In the genomic region with DNA sequence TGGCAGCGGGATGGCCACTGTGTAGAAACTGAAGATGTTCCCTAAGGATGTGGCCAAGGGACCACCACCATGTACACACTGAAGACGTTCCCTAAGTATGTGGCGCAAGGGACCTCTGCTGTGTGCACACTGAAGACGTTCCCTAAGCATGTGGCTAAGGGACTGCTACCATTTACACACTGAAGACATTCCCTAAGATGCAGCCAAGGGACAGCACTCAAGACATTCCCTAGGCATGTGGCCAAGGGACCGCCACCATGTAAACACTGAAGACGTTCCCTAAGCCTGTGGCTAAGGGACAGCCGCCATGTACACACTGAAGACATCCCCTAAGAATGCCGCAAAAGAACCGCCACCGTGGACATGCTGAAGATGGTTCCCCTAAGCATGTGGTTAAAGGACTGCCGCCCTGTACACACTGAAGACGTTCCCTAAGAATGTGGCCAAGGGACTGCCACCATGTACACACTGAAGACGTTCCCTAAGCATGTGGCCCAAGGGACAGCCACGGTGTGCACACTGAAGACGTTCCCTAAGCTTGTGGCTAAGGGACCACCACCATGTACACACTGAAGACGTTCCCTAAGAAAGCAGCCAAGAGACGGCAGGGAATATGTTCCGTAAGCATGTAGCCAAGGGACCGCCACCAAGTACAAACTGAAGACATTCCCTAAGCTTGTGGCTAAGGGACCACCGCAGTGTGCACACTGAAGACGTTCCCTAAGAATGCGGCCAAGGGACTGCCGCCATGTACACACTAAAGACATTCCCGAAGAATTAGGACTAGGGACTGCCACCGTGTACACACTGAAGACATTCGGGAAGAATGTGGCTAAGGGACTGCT, we compare ENCODE assay signal across 1 cellular context.
A peak's percentile ranks its signal among the peaks of the same experiment; 100 is the strongest.
TF ChIP-seq lines count a peak whose summit lies in the region.

No MANE protein-coding gene starts in this region.

TF ChIP-seq in Ishikawa, 13 proteins besides CTCF, POLR2A, EP300 and RAD21 (continued from another document):
- TF ChIP-seq FOXM1 (IDR thresholded peaks at IDR 0.05; ENCODE audit: borderline replicate concordance, low read depth) (no peak), CEBPB (IDR thresholded peaks at IDR 0.05) (0 out of 2 replicates have a peak, but pooled peaks have one; percentile 10), TEAD4 (IDR thresholded peaks at IDR 0.05) (peak; percentile 46; the same call in 1 of the 2 replicates), YY1 (IDR thresholded peaks at IDR 0.05; ENCODE audit: low read depth) (peak; percentile 56; the same call in 1 of the 2 replicates), CREB1 (IDR thresholded peaks at IDR 0.05; ENCODE audit: low read depth) (no peak), REST (IDR thresholded peaks at IDR 0.05; ENCODE audit: low read depth) (no peak), TCF12 (IDR thresholded peaks at IDR 0.05; ENCODE audit: low read depth) (no peak), NFIC (IDR thresholded peaks at IDR 0.05) (peak; percentile 80)
- TF ChIP-seq, protein P1, sequence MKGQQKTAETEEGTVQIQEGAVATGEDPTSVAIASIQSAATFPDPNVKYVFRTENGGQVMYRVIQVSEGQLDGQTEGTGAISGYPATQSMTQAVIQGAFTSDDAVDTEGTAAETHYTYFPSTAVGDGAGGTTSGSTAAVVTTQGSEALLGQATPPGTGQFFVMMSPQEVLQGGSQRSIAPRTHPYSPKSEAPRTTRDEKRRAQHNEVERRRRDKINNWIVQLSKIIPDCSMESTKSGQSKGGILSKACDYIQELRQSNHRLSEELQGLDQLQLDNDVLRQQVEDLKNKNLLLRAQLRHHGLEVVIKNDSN (IDR thresholded peaks at IDR 0.05), result no peak
